ENCODE assay signal across 13 cellular contexts in genomic region chr7:75033064-75033463, GRCh38. TPM values are rescaled to one million over a fixed set of nuclear protein-coding genes. Genes with fewer than 3 reads are reported as not detected.
DNase-seq lines count a peak whose midpoint lies in the region; ATAC-seq and TF ChIP-seq lines count a peak whose summit lies in the region.
"Had no signal": no experiment of that assay in that cellular context is flagged by ENCODE, and none has a peak within 500 bp of the region (broad histone marks: within the 10 kb centered on the region; RNA-seq: fewer than 3 reads in every experiment).

No MANE protein-coding gene starts in this region.

- no peak overlapping the region for H3K27ac Mint-ChIP-seq in chondrocyte (ENCODE audit: unreplicated experiment)
- peak overlapping the region in 2 of 3 experiments; percentile 41 to 57 for H3K27ac Mint-ChIP-seq in nephron
- H3K27ac Mint-ChIP-seq: activated CD4-positive, alpha-beta T cell treated with anti-CD3 and anti-CD28 coated beads, Interleukin-2, amount 10 ng/mL, durations not matched to agents 7 days and 5 days; T-helper 17 cell had no signal

- TF ChIP-seq CTCF in BJ (IDR thresholded peaks at IDR 0.05; ENCODE audit: insufficient read depth, low read depth, low read length), result 0 out of 2 replicates have a peak, but pooled peaks have one; percentile 6
- TF ChIP-seq CTCF in chondrocyte (IDR thresholded peaks at IDR 0.05), result peak; percentile 36
- TF ChIP-seq CTCF in nephron (IDR thresholded peaks at IDR 0.05; ENCODE audit: unreplicated experiment in 3 of 3), result no peak

- CTCF ChIA-PET in BJ (lab: Yijun Ruan, JAX), result interaction anchor here (1.5 kb wide), 1 partner anchor 11 kb away, joined by 3 read pairs; no protein-coding TSS in a partner anchor

- no peak overlapping the region for H3K4me3 Mint-ChIP-seq in chondrocyte (ENCODE audit: unreplicated experiment)
- H3K4me3 Mint-ChIP-seq in nephron, result no peak overlapping the region
- H3K4me3 Mint-ChIP-seq: activated CD4-positive, alpha-beta T cell treated with anti-CD3 and anti-CD28 coated beads, Interleukin-2, amount 10 ng/mL, durations not matched to agents 7 days and 5 days; T-helper 17 cell had no signal

- no peak for ATAC-seq in GM18873 (IDR thresholded peaks at IDR 0.05; ENCODE audit: low FRiP score, unreplicated experiment)
- ATAC-seq: left ventricle myocardium superior, T-helper 17 cell had no signal

- no peaks in the 10 kb centered on the region for H3K27me3 ChIP-seq in BJ (ENCODE audit: control insufficient read depth, insufficient read depth, low read length)

- H3K4me3 ChIP-seq in BJ (ENCODE audit: low read depth, low read length), result no peak overlapping the region

- DNase-seq in BJ (ENCODE audit: low read depth) (no peak), HuH-7 (ENCODE audit: low spot score) (peak; percentile 76), chondrocyte (ENCODE audit: low spot score) (no peak), NCI-H526 treated with DMSO at 0.1 percent for 48 hours (lab: John Stamatoyannopoulos, UW) (no peak), GDM1 (lab: John Stamatoyannopoulos, UW) (no peak)
- no peak for DNase-seq in stimulated activated CD4-positive, alpha-beta T cell treated with anti-CD3 and anti-CD28 coated beads, Interleukin-15, amount 100 ng/mL, for 24 hours
- DNase-seq: activated CD4-positive, alpha-beta T cell treated with anti-CD3 and anti-CD28 coated beads, Interleukin-2, amount 10 ng/mL, durations not matched to agents 7 days and 5 days; activated T-cell treated with anti-CD3 and anti-CD28 coated beads, Interleukin-2, amount 50 U/mL, for 48 hours; DMS153; left ventricle myocardium superior; T-helper 17 cell had no signal

- H3K9me3 Mint-ChIP-seq in chondrocyte (ENCODE audit: low read depth), result no peaks in the 10 kb centered on the region
- no peaks in the 10 kb centered on the region for H3K9me3 Mint-ChIP-seq in nephron
- H3K9me3 Mint-ChIP-seq: activated CD4-positive, alpha-beta T cell treated with anti-CD3 and anti-CD28 coated beads, Interleukin-2, amount 10 ng/mL, durations not matched to agents 7 days and 5 days had no signal

- H3K27me3 Mint-ChIP-seq in chondrocyte (ENCODE audit: low read depth), result no peaks in the 10 kb centered on the region
- H3K27me3 Mint-ChIP-seq in nephron (ENCODE audit: low read depth), result no peaks in the 10 kb centered on the region
- H3K27me3 Mint-ChIP-seq: activated CD4-positive, alpha-beta T cell treated with anti-CD3 and anti-CD28 coated beads, Interleukin-2, amount 10 ng/mL, durations not matched to agents 7 days and 5 days; T-helper 17 cell had no signal

- H3K36me3 Mint-ChIP-seq in chondrocyte (ENCODE audit: low read depth) (peaks cover 4% of the 10 kb centered on the region), nephron (ENCODE audit: low read depth) (peaks cover 16% of the 10 kb centered on the region)

- H3K36me3 ChIP-seq in BJ (ENCODE audit: control insufficient read depth, insufficient read depth, low read length), result no peaks in the 10 kb centered on the region; the same call in 1 of the 2 replicates

- POLR2A ChIA-PET in BJ (lab: Charles Lee), result no interaction called here

- no peaks in the 10 kb centered on the region for H3K4me1 Mint-ChIP-seq in chondrocyte (ENCODE audit: low read depth)
- peaks cover 10% of the 10 kb centered on the region for H3K4me1 Mint-ChIP-seq in nephron
- H3K4me1 Mint-ChIP-seq: activated CD4-positive, alpha-beta T cell treated with anti-CD3 and anti-CD28 coated beads, Interleukin-2, amount 10 ng/mL, durations not matched to agents 7 days and 5 days; T-helper 17 cell had no signal

RNA-seq across cellular contexts. Expression of gene RCC1L, which starts 40.5 kb away (rescaled TPM):
- polyA plus RNA-seq in BJ (2011; rRNA removed), result 52.2 and 54.1 TPM in 2 replicates
- polyA minus RNA-seq in BJ (2011; rRNA and poly(A)+ RNA removed), result 12.8 and 22.5 TPM in 2 replicates
- 33.0 to 43.4 TPM (median 33.7 TPM) in 3 replicates for total RNA-seq in chondrocyte

RNA-seq across cellular contexts. Expression of gene GTF2IRD2B, which starts 59.3 kb away (rescaled TPM):
- 16.9 and 20.2 TPM in 2 replicates for polyA plus RNA-seq in BJ (2011; rRNA removed)
- 17.3 and 18.0 TPM in 2 replicates for polyA minus RNA-seq in BJ (2011; rRNA and poly(A)+ RNA removed)
- 17.8 to 21.9 TPM (median 19.6 TPM) in 3 replicates for total RNA-seq in chondrocyte

Comparison
In these comparisons a context has a peak if more than half of its experiments do, and no peak if none do; other contexts are left out.
1. CTCF ChIP-seq: peak in BJ (single experiment) and chondrocyte (single experiment); none in nephron (0 of 3).